In the genomic region with DNA sequence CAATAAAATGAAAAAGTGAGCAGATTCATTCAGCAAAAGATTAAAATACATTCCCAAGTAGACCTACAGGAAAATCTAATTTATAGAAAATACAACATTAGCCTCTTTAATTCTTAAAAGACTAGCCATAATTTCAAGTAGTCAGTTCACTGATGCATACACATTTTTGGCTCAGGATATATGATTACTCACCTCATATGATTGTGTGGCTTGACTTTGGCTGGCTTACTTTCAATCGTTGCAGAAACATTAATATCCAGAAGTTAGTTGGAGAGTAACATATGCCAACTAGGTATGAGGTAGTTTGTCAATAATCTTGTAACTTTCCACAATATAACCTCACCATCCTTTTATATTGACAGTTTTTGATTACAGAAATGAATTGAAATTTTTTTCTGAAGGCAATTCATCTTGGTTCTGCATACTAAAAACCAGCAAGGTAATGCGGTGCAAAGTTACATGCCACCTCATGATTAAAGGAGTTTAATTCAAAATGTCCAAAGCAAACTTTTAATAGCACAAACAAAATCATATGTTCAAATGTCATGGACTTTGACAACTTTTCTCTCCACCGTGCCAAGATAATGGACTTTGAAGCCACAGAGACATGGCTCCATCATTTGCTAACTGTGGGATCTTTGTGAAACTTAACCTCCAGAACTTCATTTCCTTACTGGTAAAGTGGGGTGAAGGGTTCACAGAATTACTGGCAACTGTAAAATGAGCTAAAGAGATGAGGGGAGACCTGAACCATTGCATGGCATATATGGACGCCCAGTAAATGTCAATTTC, we compare ENCODE assay signal across 16 cellular contexts.
DNase-seq lines count a peak whose midpoint lies in the region; ATAC-seq, FAIRE-seq and TF ChIP-seq lines count a peak whose summit lies in the region.
"Had no signal": no experiment of that assay in that cellular context is flagged by ENCODE, and none has a peak within 500 bp of the region (broad histone marks: within the 10 kb centered on the region; RNA-seq: fewer than 3 reads in every experiment).

No MANE protein-coding gene starts in this region.

- no peaks in the 10 kb centered on the region for H3K9me3 Mint-ChIP-seq in astrocyte (ENCODE audit: unreplicated experiment)
- H3K9me3 Mint-ChIP-seq: activated B cell treated with CpG ODN at 0.5 μM for 24 hours, nephron had no signal

- no CpG with 5 or more reads among the region's 4 CpGs for WGBS in IMR-90 (ENCODE audit: extremely low coverage in 2 of 2, insufficient read length in 1 of 2), 2 experiments
- 64 to 66% methylated on average over 3 to 4 of the region's 4 CpGs for WGBS in transverse colon (ENCODE audit: low coverage in 1 of 2), 2 donors
- WGBS in adrenal gland, 4 donors, result 72 to 76% (median 76%) methylated on average over 4 of the region's 4 CpGs

- no peak for TF ChIP-seq CTCF in IMR-90 (conservative IDR thresholded peaks at IDR 0.05; ENCODE audit: low read depth, low read length)
- TF ChIP-seq CTCF in astrocyte (IDR thresholded peaks at IDR 0.05; ENCODE audit: insufficient read depth, low read depth, low read length), result no peak
- no peak for TF ChIP-seq CTCF in foreskin keratinocyte (conservative IDR thresholded peaks at IDR 0.05)
- no peak for TF ChIP-seq CTCF in transverse colon (IDR thresholded peaks at IDR 0.05)
- TF ChIP-seq CTCF in adrenal gland (IDR thresholded peaks at IDR 0.05), result no peak

- in situ Hi-C loops in IMR-90 (cut with MboI; ENCODE audit: low sequenced_read_pairs), result no loop called here
- in situ Hi-C loops in transverse colon (cut with MboI; ENCODE audit: low pct_ligation_motif_present in 1 of 4, low pct_unique_long_range_greater_than_20kb in 1 of 4, low sequenced_read_pairs in 3 of 4), result no loop called here

- H2BK20ac ChIP-seq in IMR-90 (ENCODE audit: low read depth, low read length), result no peak overlapping the region

- H3K79me1 ChIP-seq in IMR-90 (ENCODE audit: low read depth in 1 of 2, low read length in 2 of 2), result no peaks in the 10 kb centered on the region

- H3K27ac ChIP-seq in IMR-90 (ENCODE audit: insufficient read depth, low read length) (no peak overlapping the region), astrocyte (ENCODE audit: low read depth, low read length) (no peak overlapping the region), foreskin keratinocyte (no peak overlapping the region), transverse colon (no peak overlapping the region), adrenal gland (no peak overlapping the region)
- H3K27ac ChIP-seq: gastroesophageal sphincter had no signal

- no peak overlapping the region for H3K4me3 ChIP-seq in IMR-90 (ENCODE audit: insufficient read depth, low read depth, low read length)
- no peak overlapping the region for H3K4me3 ChIP-seq in astrocyte (ENCODE audit: insufficient read depth, low read depth, low read length)
- no peak overlapping the region for H3K4me3 ChIP-seq in transverse colon
- H3K4me3 ChIP-seq in adrenal gland, result no peak overlapping the region
- H3K4me3 ChIP-seq: gastroesophageal sphincter had no signal

- H3K9me3 ChIP-seq in IMR-90 (ENCODE audit: control insufficient read depth, insufficient read depth, low read length) (no peaks in the 10 kb centered on the region), astrocyte (ENCODE audit: insufficient read depth, low read depth, low read length) (no peaks in the 10 kb centered on the region), transverse colon (no peaks in the 10 kb centered on the region), adrenal gland (replicated peaks in 1 of 3) (no peaks in the 10 kb centered on the region)
- H3K9me3 ChIP-seq: gastroesophageal sphincter had no signal

- TF ChIP-seq POLR2A in IMR-90 (IDR thresholded peaks at IDR 0.05; ENCODE audit: low read depth, low read length) (no peak), transverse colon (IDR thresholded peaks at IDR 0.05) (no peak), adrenal gland (IDR thresholded peaks at IDR 0.05) (no peak)

- H3K14ac ChIP-seq in IMR-90 (replicated peaks; ENCODE audit: low read depth, low read length), result no peak overlapping the region

- H4K20me1 ChIP-seq in IMR-90 (ENCODE audit: insufficient read depth, low read length), result no peaks in the 10 kb centered on the region
- no peaks in the 10 kb centered on the region for H4K20me1 ChIP-seq in astrocyte (ENCODE audit: insufficient read depth, low read length)

- FAIRE-seq in astrocyte (lab: Jason Lieb, UNC), result peak; percentile 82
- FAIRE-seq: D721Med had no signal

- H2BK5ac ChIP-seq in IMR-90 (ENCODE audit: low read depth, low read length, poor library complexity, severe bottlenecking), result no peak overlapping the region

- no TSS peak for BruUV-seq in IMR-90 (replicated peaks; lab: Mats Ljungman, UMichigan)

- H3K9ac ChIP-seq in IMR-90 (ENCODE audit: low read depth, low read length), result no peak overlapping the region
- no peak overlapping the region for H3K9ac ChIP-seq in astrocyte (ENCODE audit: low read length)

- H3K23ac ChIP-seq in IMR-90 (ENCODE audit: low read depth, low read length), result no peak overlapping the region

- H3K4me1 Mint-ChIP-seq in astrocyte (ENCODE audit: low read depth, unreplicated experiment), result no peaks in the 10 kb centered on the region
- H3K4me1 Mint-ChIP-seq: activated B cell treated with CpG ODN at 0.5 μM for 24 hours, nephron had no signal

- no peak for TF ChIP-seq RAD21 in IMR-90 (IDR thresholded peaks at IDR 0.05; ENCODE audit: low read length)

- CTCF ChIA-PET in IMR-90 (lab: Yijun Ruan, JAX), result no interaction called here

- no peak overlapping the region for H2BK120ac ChIP-seq in IMR-90 (ENCODE audit: low read depth, low read length)

- DNase-seq in AG20443 (ENCODE audit: low spot score) (peak; percentile 50), IMR-90 (peak; percentile 60), astrocyte (ENCODE audit: low read depth) (peak; percentile 81), foreskin keratinocyte (peak in 1 of 2 donors; percentile 47), transverse colon (no peak), retina (no peak), adrenal gland (no peak)
- DNase-seq: activated B cell treated with CpG ODN at 0.5 μM for 24 hours; activated effector memory CD4-positive, alpha-beta T cell treated with anti-CD3 and anti-CD28 coated beads, Interleukin-2, amount 50 U/mL, for 16 hours; aorta; NCI-H187 had no signal

- H4K91ac ChIP-seq in IMR-90 (ENCODE audit: insufficient read depth, low read depth, low read length), result no peak overlapping the region

- dilution Hi-C loops in IMR-90 (cut with HindIII; ENCODE audit: low sequenced_read_pairs, unreplicated experiment), result no loop called here

- no peak overlapping the region for H4K8ac ChIP-seq in IMR-90 (ENCODE audit: low read depth in 2 of 2, low read length in 2 of 2)

- no peak overlapping the region for H2AK9ac ChIP-seq in IMR-90 (replicated peaks; ENCODE audit: low read depth, low read length, poor library complexity)

- H3K4me3 Mint-ChIP-seq in astrocyte (ENCODE audit: unreplicated experiment), result no peak overlapping the region
- H3K4me3 Mint-ChIP-seq: activated B cell treated with CpG ODN at 0.5 μM for 24 hours, nephron had no signal

- H3K4ac ChIP-seq in IMR-90 (ENCODE audit: low read depth, low read length), result no peak overlapping the region

- no peaks in the 10 kb centered on the region for H3K36me3 ChIP-seq in IMR-90 (ENCODE audit: control insufficient read depth, insufficient read depth, low read length)
- H3K36me3 ChIP-seq in astrocyte (ENCODE audit: insufficient read depth, low read length), result no peaks in the 10 kb centered on the region
- no peaks in the 10 kb centered on the region for H3K36me3 ChIP-seq in transverse colon
- H3K36me3 ChIP-seq in adrenal gland (replicated peaks in 1 of 2), result no peaks in the 10 kb centered on the region
- H3K36me3 ChIP-seq: gastroesophageal sphincter had no signal

- no peak for TF ChIP-seq EP300 in transverse colon (IDR thresholded peaks at IDR 0.05; ENCODE audit: low read depth)

- H3K9me1 ChIP-seq in IMR-90 (ENCODE audit: insufficient read depth, low read length), result no peaks in the 10 kb centered on the region

- intact Hi-C loops in IMR-90 (cut with micrococcal nuclease) (no loop called here), transverse colon (cut with DNase I; ENCODE audit: low total_unique reads) (no loop called here), adrenal gland (cut with DNase I) (no loop called here)

- H3K4me2 ChIP-seq in IMR-90 (ENCODE audit: low read depth, low read length) (no peak overlapping the region), astrocyte (ENCODE audit: low read length) (peak overlapping the region; percentile 3)

- H3K27me3 Mint-ChIP-seq in astrocyte (ENCODE audit: low read depth, unreplicated experiment), result no peaks in the 10 kb centered on the region
- H3K27me3 Mint-ChIP-seq: activated B cell treated with CpG ODN at 0.5 μM for 24 hours had no signal

- no peak overlapping the region for H4K5ac ChIP-seq in IMR-90 (ENCODE audit: low read depth, low read length)

- no peaks in the 10 kb centered on the region for H3K4me1 ChIP-seq in IMR-90 (ENCODE audit: control insufficient read depth, insufficient read depth, low read length)
- H3K4me1 ChIP-seq in astrocyte (ENCODE audit: insufficient read depth, low read length), result peaks cover 5% of the 10 kb centered on the region
- no peaks in the 10 kb centered on the region for H3K4me1 ChIP-seq in foreskin keratinocyte
- H3K4me1 ChIP-seq in transverse colon, result no peaks in the 10 kb centered on the region
- no peaks in the 10 kb centered on the region for H3K4me1 ChIP-seq in adrenal gland (replicated peaks in 1 of 2)
- H3K4me1 ChIP-seq: gastroesophageal sphincter had no signal

- H3K79me2 ChIP-seq in astrocyte (ENCODE audit: insufficient read depth, low read length), result no peaks in the 10 kb centered on the region

- H3K56ac ChIP-seq in IMR-90 (ENCODE audit: extremely low read depth, insufficient read depth, low read length), result no peak overlapping the region

- H3K18ac ChIP-seq in IMR-90 (ENCODE audit: low read depth, low read length), result no peak overlapping the region

- no peak overlapping the region for H3K27ac Mint-ChIP-seq in astrocyte (ENCODE audit: unreplicated experiment)
- H3K27ac Mint-ChIP-seq: activated B cell treated with CpG ODN at 0.5 μM for 24 hours, nephron had no signal

- no peak overlapping the region for H2AFZ ChIP-seq in IMR-90 (replicated peaks; ENCODE audit: low read length, poor library complexity)
- H2AFZ ChIP-seq in astrocyte (ENCODE audit: low read depth, low read length), result no peak overlapping the region

- POLR2A ChIA-PET in IMR-90 (lab: Charles Lee; ENCODE audit: unreplicated experiment), result no interaction called here

- ATAC-seq in IMR-90 (ENCODE audit: low read depth) (no peak; the same call in 1 of the 2 replicates), foreskin keratinocyte (peak; percentile 71), HG02763 (IDR thresholded peaks at IDR 0.05; ENCODE audit: unreplicated experiment) (no peak)
- ATAC-seq: gastroesophageal sphincter, Panc1 had no signal

- no peaks in the 10 kb centered on the region for H3K36me3 Mint-ChIP-seq in astrocyte (ENCODE audit: low read depth, unreplicated experiment)

- H3K27me3 ChIP-seq in IMR-90 (ENCODE audit: control insufficient read depth, insufficient read depth, low read length), result no peaks in the 10 kb centered on the region
- H3K27me3 ChIP-seq in astrocyte (ENCODE audit: insufficient read depth, low read length), result no peaks in the 10 kb centered on the region
- no peaks in the 10 kb centered on the region for H3K27me3 ChIP-seq in foreskin keratinocyte
- H3K27me3 ChIP-seq in transverse colon, result no peaks in the 10 kb centered on the region
- no peaks in the 10 kb centered on the region for H3K27me3 ChIP-seq in adrenal gland
- H3K27me3 ChIP-seq: gastroesophageal sphincter had no signal

- no peak overlapping the region for H2BK15ac ChIP-seq in IMR-90 (ENCODE audit: low read depth, low read length)

- no peak overlapping the region for H2AK5ac ChIP-seq in IMR-90 (ENCODE audit: low read depth, low read length)

Comparison
In these comparisons a context has a peak if more than half of its experiments do, and no peak if none do; other contexts are left out.
1. DNase-seq: peak in AG20443 (single experiment), IMR-90 (single experiment) and astrocyte (single experiment); none in transverse colon (single experiment), retina (single experiment) and adrenal gland (0 of 7).